In the genomic region with DNA sequence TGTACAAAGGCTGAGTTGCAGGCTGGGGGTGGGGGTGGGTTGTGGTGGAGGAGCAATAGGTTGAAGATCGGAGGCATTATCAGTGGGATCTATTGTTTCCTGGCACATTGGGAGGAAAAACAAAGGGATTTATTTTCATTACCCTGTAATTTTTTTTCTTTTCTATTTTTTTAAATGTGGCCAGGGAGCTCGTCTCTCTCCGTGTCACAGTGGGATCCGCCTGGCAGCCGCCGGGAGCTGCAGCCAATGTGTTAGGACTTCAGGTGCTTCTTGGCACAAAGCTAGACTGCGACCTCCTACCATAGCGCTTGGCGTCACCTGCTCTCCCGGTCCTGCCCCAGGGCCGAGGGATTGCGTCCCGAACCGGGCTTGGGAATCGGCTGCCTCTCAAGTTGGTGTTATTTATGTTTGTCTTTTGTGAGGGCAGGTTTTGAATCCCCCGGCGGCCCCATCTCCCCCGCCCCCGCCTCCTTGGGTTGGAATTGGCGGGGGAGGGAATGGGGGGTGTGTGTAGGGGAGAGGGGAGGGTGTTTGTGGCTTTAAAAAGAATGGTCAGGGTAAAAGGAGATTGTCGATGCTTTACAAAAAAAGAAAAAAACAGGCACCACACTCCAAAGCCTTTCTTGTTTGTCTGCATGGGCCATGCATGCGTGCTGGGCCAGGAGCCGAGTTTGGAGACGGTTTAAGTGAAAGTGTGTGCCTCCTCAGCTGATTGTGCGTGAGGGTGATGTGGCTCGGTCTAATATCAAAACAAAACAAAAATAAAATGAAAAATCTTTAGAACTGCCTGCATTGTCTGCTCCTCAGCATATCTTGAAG, we compare ENCODE assay signal across 8 cellular contexts. TPM values are rescaled to one million over a fixed set of nuclear protein-coding genes. Genes with fewer than 3 reads are reported as not detected.
DNase-seq lines count a peak whose midpoint lies in the region; FAIRE-seq and TF ChIP-seq lines count a peak whose summit lies in the region.

No MANE protein-coding gene starts in this region.

- no peaks in the 10 kb centered on the region for H3K27me3 ChIP-seq in MG63
- no peaks in the 10 kb centered on the region for H3K27me3 ChIP-seq in adrenal gland

- POLR2A ChIA-PET in OCI-LY7 (lab: Charles Lee): no interaction called here

- H3K9me3 ChIP-seq in MG63 (no peaks in the 10 kb centered on the region), adrenal gland (replicated peaks in 1 of 3) (no peaks in the 10 kb centered on the region), OCI-LY7 (ENCODE audit: low read length) (no peaks in the 10 kb centered on the region)

- CTCF ChIA-PET in OCI-LY7 (lab: Charles Lee; ENCODE audit: unreplicated experiment): no interaction called here

- FAIRE-seq in D721Med (lab: Jason Lieb, UNC): no peak

- peak; percentile 17 for DNase-seq in D721Med (ENCODE audit: insufficient read length, low spot score)
- peak; percentile 10 for DNase-seq in MG63
- DNase-seq in adrenal gland: peak; percentile 50 to 70 (median 60)
- peak; percentile 52 to 58 for DNase-seq in hippocampal formation (lab: John Stamatoyannopoulos, UW)
- peak; percentile 14 to 90 (median 46) for DNase-seq in posterior cingulate gyrus
- no peak for DNase-seq in OCI-LY7 (ENCODE audit: low spot score)
- DNase-seq in stimulated activated CD4-positive, alpha-beta T cell treated with anti-CD3 and anti-CD28 coated beads, Interleukin-2, amount 100 ng/mL, for 48 hours: no peak
- DNase-seq in H4 (ENCODE audit: low spot score): no peak

- no peaks in the 10 kb centered on the region for H3K79me2 ChIP-seq in OCI-LY7 (ENCODE audit: insufficient read depth, low read depth, low read length)

- 0 to 3% (median 1%) methylated on average over 26 of the region's 26 CpGs for WGBS in adrenal gland, 4 donors

- no TSS peak for BruUV-seq in OCI-LY7 (replicated peaks; lab: Mats Ljungman, UMichigan)

- no peak for TF ChIP-seq CTCF in D721Med (IDR thresholded peaks at IDR 0.05; ENCODE audit: insufficient read depth, missing control alignments)
- no peak for TF ChIP-seq CTCF in adrenal gland (IDR thresholded peaks at IDR 0.05)
- TF ChIP-seq CTCF in OCI-LY7 (conservative IDR thresholded peaks at IDR 0.05; ENCODE audit: low read length): no peak

- intact Hi-C loops in adrenal gland (cut with DNase I): loop anchor here in 1 of 2 donors (10.0 kb wide), 1 partner anchor 244 kb away; no protein-coding TSS in a partner anchor
- intact Hi-C loops in posterior cingulate gyrus (cut with DNase I): loop anchor here (5.0 to 10.0 kb wide), 3 partner anchors 251 to 394 kb away; a partner anchor contains a TSS
- intact Hi-C loops in OCI-LY7 (cut with micrococcal nuclease; ENCODE audit: unreplicated experiment): no loop called here

- H3K36me3 ChIP-seq in MG63 (no peaks in the 10 kb centered on the region), adrenal gland (replicated peaks in 1 of 2) (no peaks in the 10 kb centered on the region), OCI-LY7 (ENCODE audit: insufficient read depth, low read length) (no peaks in the 10 kb centered on the region)

- peak in 1 of 2 donors; percentile 37 for TF ChIP-seq POLR2A in adrenal gland (IDR thresholded peaks at IDR 0.05)

- H3K4me3 ChIP-seq in MG63 (peak overlapping the region; percentile 56), adrenal gland (peak overlapping the region; percentile 0 to 77 (median 40)), OCI-LY7 (ENCODE audit: low read depth, low read length, poor library complexity, severe bottlenecking) (no peak overlapping the region)

- H3K27ac ChIP-seq in adrenal gland (peak overlapping the region; percentile 36 to 95 (median 86)), OCI-LY7 (ENCODE audit: low read depth, low read length, poor library complexity, severe bottlenecking) (no peak overlapping the region)

- peaks cover 6 to 28% of the 10 kb centered on the region in 2 donors for H3K4me1 ChIP-seq in adrenal gland (replicated peaks in 1 of 2)
- no peaks in the 10 kb centered on the region for H3K4me1 ChIP-seq in OCI-LY7 (ENCODE audit: insufficient read depth, low read length, poor library complexity, severe bottlenecking)

- no peak overlapping the region for H3K4me2 ChIP-seq in OCI-LY7 (ENCODE audit: low read length)

- H2AFZ ChIP-seq in OCI-LY7 (ENCODE audit: low read length): no peak overlapping the region

- H3K9me2 ChIP-seq in OCI-LY7 (ENCODE audit: insufficient read depth, low read length): no peaks in the 10 kb centered on the region

- no peaks in the 10 kb centered on the region for H4K20me1 ChIP-seq in OCI-LY7 (ENCODE audit: insufficient read depth, low read length)

RNA-seq across cellular contexts. Expression of a gene that starts 1.0 kb away (rescaled TPM):
- 1.7 and 3.1 TPM in 2 replicates for total RNA-seq in MG63 (2014; rRNA removed; shearing (Covaris generic); ENCODE audit: low replicate concordance)
- total RNA-seq in adrenal gland: 10 to 100 TPM; 31.2 to 73.7 (median 46.6) TPM
- polyA plus RNA-seq in adrenal gland: 10 to 100 TPM in 2 of 3 donors, 1 to 10 TPM in 1; 7.2 to 15.6 (median 10.2) TPM
- total RNA-seq in OCI-LY7 (2014; rRNA removed; shearing (Covaris generic)): 0.21 TPM in 1 of 2 replicates, not detected in the other
- not detected in 2 replicates for total RNA-seq in OCI-LY7 (2022)
- total RNA-seq in H4 (2014; rRNA removed; shearing (Covaris generic)): 0.52 and 0.62 TPM in 2 replicates

Comparison
In these comparisons a context has a peak if more than half of its experiments do, and no peak if none do; other contexts are left out.
1. DNase-seq: peak in D721Med (single experiment), MG63 (single experiment), adrenal gland (7 of 7), hippocampal formation (2 of 2) and posterior cingulate gyrus (10 of 10); none in OCI-LY7 (single experiment), stimulated activated CD4-positive, alpha-beta T cell treated with anti-CD3 and anti-CD28 coated beads, Interleukin-2, amount 100 ng/mL, for 48 hours (0 of 2) and H4 (single experiment).